35 cellular contexts compared by ENCODE assay signal in the genomic region with DNA sequence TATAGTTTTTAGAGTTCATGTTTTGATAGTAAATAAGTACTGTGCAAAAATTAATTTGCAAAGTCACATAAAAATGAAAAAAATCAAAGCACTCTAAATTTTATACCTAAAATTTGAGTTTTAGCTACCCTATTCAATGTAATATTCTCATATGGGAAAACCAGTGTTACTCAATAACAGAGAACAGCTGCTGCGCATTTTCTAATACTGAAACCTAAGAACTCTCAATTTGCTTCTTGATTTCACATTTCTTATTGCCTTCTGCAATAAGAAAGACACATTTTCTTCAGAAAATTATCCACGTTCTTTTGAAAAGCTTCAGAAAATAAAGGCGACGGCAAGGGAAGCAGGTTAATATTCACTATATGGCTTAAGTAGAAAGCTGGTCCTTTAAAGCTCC.
DNase-seq lines count a peak whose midpoint lies in the region; ATAC-seq, FAIRE-seq and TF ChIP-seq lines count a peak whose summit lies in the region.
"Had no signal": no experiment of that assay in that cellular context is flagged by ENCODE, and none has a peak within 500 bp of the region (broad histone marks: within the 10 kb centered on the region; RNA-seq: fewer than 3 reads in every experiment).

No MANE protein-coding gene starts in this region.

- H3K79me2 ChIP-seq in Karpas-422 (ENCODE audit: low read length) = no peaks in the 10 kb centered on the region
- H3K79me2 ChIP-seq: parathyroid adenoma had no signal

- no peaks in the 10 kb centered on the region for H3K4me1 ChIP-seq in Karpas-422 (ENCODE audit: low read length)
- H3K4me1 ChIP-seq in pancreas = no peaks in the 10 kb centered on the region
- H3K4me1 ChIP-seq: BLaER1 treated with 17β-estradiol and CSF1 and Interleukin-3, amounts not matched to agents 10 nM and 100 nM; foreskin keratinocyte; parathyroid adenoma; SJCRH30; testis had no signal

- H3K27ac ChIP-seq in Karpas-422 (ENCODE audit: low read length) (no peak overlapping the region), pancreas (no peak overlapping the region)
- H3K27ac ChIP-seq: BLaER1 treated with 17β-estradiol and CSF1 and Interleukin-3, amounts not matched to agents 10 nM and 100 nM; foreskin keratinocyte; heart left ventricle; left ventricle myocardium inferior; parathyroid adenoma; SJCRH30; testis had no signal

- H3K4me3 ChIP-seq in Karpas-422 (ENCODE audit: low read length) (no peak overlapping the region), pancreas (no peak overlapping the region)
- H3K4me3 ChIP-seq: BLaER1 treated with 17β-estradiol and CSF1 and Interleukin-3, amounts not matched to agents 10 nM and 100 nM; heart left ventricle; left ventricle myocardium inferior; MG63; SJCRH30; smooth muscle cell; testis had no signal

- no peaks in the 10 kb centered on the region for H3K27me3 ChIP-seq in Karpas-422 (ENCODE audit: low read length)
- no peaks in the 10 kb centered on the region for H3K27me3 ChIP-seq in pancreas
- H3K27me3 ChIP-seq: BLaER1 treated with 17β-estradiol and CSF1 and Interleukin-3, amounts not matched to agents 10 nM and 100 nM; foreskin keratinocyte; heart left ventricle; MG63; SJCRH30; testis had no signal

- no peak for TF ChIP-seq CTCF in pancreas (IDR thresholded peaks at IDR 0.05)

- H4K20me1 ChIP-seq in Karpas-422 (ENCODE audit: insufficient read depth, low read depth, low read length) = no peaks in the 10 kb centered on the region
- H4K20me1 ChIP-seq: BLaER1 treated with 17β-estradiol and CSF1 and Interleukin-3, amounts not matched to agents 10 nM and 100 nM had no signal

- H2AFZ ChIP-seq in Karpas-422 (ENCODE audit: low read length) = no peak overlapping the region
- H2AFZ ChIP-seq: parathyroid adenoma had no signal

- peak; percentile 59 for ATAC-seq in GM19438 (IDR thresholded peaks at IDR 0.05; ENCODE audit: low read depth, unreplicated experiment)
- ATAC-seq in HG02610 (IDR thresholded peaks at IDR 0.05; ENCODE audit: unreplicated experiment) = peak; percentile 38
- ATAC-seq in HG03025 (IDR thresholded peaks at IDR 0.05; ENCODE audit: low FRiP score, unreplicated experiment) = no peak
- ATAC-seq in pancreas = no peak
- ATAC-seq: activated CD4-positive, alpha-beta T cell treated with anti-CD3 and anti-CD28 coated beads for 36 hours; activated CD8-positive, alpha-beta T cell treated with anti-CD3 and anti-CD28 coated beads, Interleukin-2, amount 10 ng/mL, durations not matched to agents 7 days and 5 days; foreskin keratinocyte; heart left ventricle had no signal

- H3K9me2 ChIP-seq in Karpas-422 (replicated peaks; ENCODE audit: insufficient read depth, low read length) = no peaks in the 10 kb centered on the region

- H3K9me3 ChIP-seq in Karpas-422 (ENCODE audit: low read length) = no peaks in the 10 kb centered on the region
- no peaks in the 10 kb centered on the region for H3K9me3 ChIP-seq in pancreas
- H3K9me3 ChIP-seq: BLaER1 treated with 17β-estradiol and CSF1 and Interleukin-3, amounts not matched to agents 10 nM and 100 nM; heart left ventricle; left ventricle myocardium inferior; MG63; SJCRH30; testis had no signal

- peak; percentile 34 for DNase-seq in Karpas-422
- peak; percentile 39 for DNase-seq in fibroblast of peridontal ligament (ENCODE audit: extremely low read depth)
- no peak for DNase-seq in pancreas
- DNase-seq in activated CD4-positive, alpha-beta T cell treated with anti-CD3 and anti-CD28 coated beads, Interleukin-2, amount 50 U/mL, for 4 hours = no peak
- no peak for DNase-seq in AML-193 (lab: John Stamatoyannopoulos, UW)
- DNase-seq: activated CD4-positive, alpha-beta T cell treated with anti-CD3 and anti-CD28 coated beads for 36 hours; activated CD8-positive, alpha-beta T cell treated with anti-CD3 and anti-CD28 coated beads, Interleukin-2, amount 10 ng/mL, durations not matched to agents 7 days and 5 days; activated naive CD4-positive, alpha-beta T cell treated with anti-CD3 and anti-CD28 coated beads, Interleukin-2, amount 50 U/mL, for 16 hours; amniotic stem cell; dermis blood vessel endothelial cell; DMS79 treated with DMSO at 0.1 percent for 48 hours; endodermal cell; foreskin keratinocyte; GDM1; heart left ventricle; left ventricle myocardium inferior; mesenchymal stem cell; MG63; NCI-H1105 treated with DMSO at 0.1 percent for 48 hours; NCI-H1930; NCI-H774; retina; SJCRH30; stimulated activated CD4-positive, alpha-beta T cell treated with anti-CD3 and anti-CD28 coated beads, Interleukin-1b, Interleukin-23, amount 100 ng/mL, for 48 hours; SW 1271; T-helper 9 cell; testis had no signal

- H3K9ac ChIP-seq in Karpas-422 (ENCODE audit: low read length) = no peak overlapping the region
- H3K9ac ChIP-seq: BLaER1 treated with 17β-estradiol and CSF1 and Interleukin-3, amounts not matched to agents 10 nM and 100 nM; parathyroid adenoma had no signal

- WGBS in pancreas, 2 donors = 69 to 73% methylated on average over 4 of the region's 4 CpGs

- no peak for FAIRE-seq in pancreas (lab: Jason Lieb, UNC)
- FAIRE-seq: H1, keratinocyte had no signal

- H3K36me3 ChIP-seq in Karpas-422 (ENCODE audit: insufficient read depth, low read length) (no peaks in the 10 kb centered on the region), pancreas (no peaks in the 10 kb centered on the region)
- H3K36me3 ChIP-seq: BLaER1 treated with 17β-estradiol and CSF1 and Interleukin-3, amounts not matched to agents 10 nM and 100 nM; heart left ventricle; left ventricle myocardium inferior; MG63; SJCRH30 had no signal

- intact Hi-C loops in pancreas (cut with DNase I) = no loop called here

- no peak overlapping the region for H3K4me2 ChIP-seq in Karpas-422 (ENCODE audit: low read depth, low read length, poor library complexity, severe bottlenecking)
- H3K4me2 ChIP-seq: BLaER1 treated with 17β-estradiol and CSF1 and Interleukin-3, amounts not matched to agents 10 nM and 100 nM; smooth muscle cell had no signal

Comparison
In these comparisons a context has a peak if more than half of its experiments do, and no peak if none do; other contexts are left out.
1. ATAC-seq: peak in GM19438 (single experiment) and HG02610 (single experiment); none in HG03025 (single experiment) and pancreas (0 of 4).
2. DNase-seq: peak in Karpas-422 (single experiment) and fibroblast of peridontal ligament (single experiment); none in pancreas (0 of 6), activated CD4-positive, alpha-beta T cell treated with anti-CD3 and anti-CD28 coated beads, Interleukin-2, amount 50 U/mL, for 4 hours (0 of 2) and AML-193 (0 of 2).